In genomic region chr10:119178371-119179119, GRCh38 we compare ENCODE assay signal across 8 cellular contexts. TPM values are rescaled to one million over a fixed set of nuclear protein-coding genes. Genes with fewer than 3 reads are reported as not detected.
DNase-seq lines count a peak whose midpoint lies in the region; ATAC-seq and TF ChIP-seq lines count a peak whose summit lies in the region.

Gene PRDX3 (minus strand): TSS chr10:119178812. CDS start chr10:119178790, 22 bp downstream.

- H3K4me3 ChIP-seq in GM12875 (ENCODE audit: low read depth, low read length) = peak within 1 kb of the TSS; percentile 95
- H3K4me3 ChIP-seq in heart right ventricle = peak within 1 kb of the TSS; percentile 59 to 90 (median 76)
- H3K4me3 ChIP-seq in prostate gland = peak within 1 kb of the TSS; percentile 64 to 68
- peak within 1 kb of the TSS; percentile 50 for H3K4me3 ChIP-seq in urinary bladder (ENCODE audit: low read depth, low read length)

- peak; percentile 97 for ATAC-seq in HG02798 (IDR thresholded peaks at IDR 0.05; ENCODE audit: poor library complexity, unreplicated experiment)
- ATAC-seq in heart right ventricle = peak; percentile 99 to 100 (median 99)

- intact Hi-C loops in heart right ventricle (cut with DNase I) = loop anchor here in 2 of 10 donors (5.0 to 10.0 kb wide), 2 partner anchors 96 to 416 kb away; partner anchors contain the start of genes EIF3A (in 1 of the 2) and TIAL1 (in 1 of the 2)
- intact Hi-C loops in prostate gland (cut with DNase I) = no loop called here

- peaks cover 0 to 29% (median 20%) of the 10 kb centered on the region in 9 donors for H3K4me1 ChIP-seq in heart right ventricle
- no peaks in the 10 kb centered on the region for H3K4me1 ChIP-seq in prostate gland (replicated peaks)
- H3K4me1 ChIP-seq in urinary bladder (ENCODE audit: insufficient read depth) = no peaks in the 10 kb centered on the region

- TF ChIP-seq POLR2A in prostate gland (IDR thresholded peaks at IDR 0.05) = peak; percentile 58

- H3K27me3 ChIP-seq in heart right ventricle = no peaks in the 10 kb centered on the region
- no peaks in the 10 kb centered on the region for H3K27me3 ChIP-seq in prostate gland (replicated peaks; ENCODE audit: insufficient read depth)

- DNase-seq in NCI-H1436 (lab: John Stamatoyannopoulos, UW) (peak; percentile 97), T follicular helper cell (ENCODE audit: low read depth) (peak; percentile 89), heart right ventricle (peak; percentile 93 to 95), prostate gland (ENCODE audit: low spot score) (peak; percentile 90)

- H3K36me3 ChIP-seq in heart right ventricle (peaks cover 0 to 37% (median 9%) of the 10 kb centered on the region in 9 donors), prostate gland (no peaks in the 10 kb centered on the region), urinary bladder (ENCODE audit: insufficient read depth) (no peaks in the 10 kb centered on the region)

- H3K27ac ChIP-seq in adipose tissue (ENCODE audit: low read depth, low read length) = no peak within 1 kb of the TSS
- peak within 1 kb of the TSS; percentile 80 to 96 (median 90) for H3K27ac ChIP-seq in heart right ventricle
- H3K27ac ChIP-seq in prostate gland = peak within 1 kb of the TSS; percentile 88 to 93
- peak within 1 kb of the TSS; percentile 86 for H3K27ac ChIP-seq in urinary bladder (ENCODE audit: low read depth)

- H3K9me3 ChIP-seq in heart right ventricle = no peaks in the 10 kb centered on the region
- no peaks in the 10 kb centered on the region for H3K9me3 ChIP-seq in prostate gland

- TF ChIP-seq CTCF in GM12875 (IDR thresholded peaks at IDR 0.05; ENCODE audit: borderline replicate concordance, insufficient read depth, low read depth, low read length) (peak; percentile 27; the same call in 1 of the 2 replicates), heart right ventricle (IDR thresholded peaks at IDR 0.05) (peak in 7 of 9 donors; percentile 21 to 54 (median 29)), prostate gland (IDR thresholded peaks at IDR 0.05) (peak; percentile 24 to 55 (median 34))

- 0 to 1% (median 0%) methylated on average over 42 to 45 of the region's 45 CpGs for WGBS in adipose tissue, 3 donors
- 0 to 1% methylated on average over 45 of the region's 45 CpGs for WGBS in heart right ventricle, 2 donors
- 0% methylated on average over 44 of the region's 45 CpGs for WGBS in prostate gland
- WGBS in urinary bladder = under 1% methylated on average over 45 of the region's 45 CpGs

RNA-seq across cellular contexts. Expression of gene PRDX3, which starts in this region (rescaled TPM):
- 100 to 1,000 TPM in 2 of 3 donors, 10 to 100 TPM in 1; 63.1 to 188 (median 183) TPM for polyA plus RNA-seq in adipose tissue
- total RNA-seq in heart right ventricle = 100 to 1,000 TPM; 217 to 323 (median 286) TPM
- polyA plus RNA-seq in heart right ventricle = 100 to 1,000 TPM in 1 of 2 donors, 10 to 100 TPM in 1; 75.4 to 185 TPM
- total RNA-seq in prostate gland = 100 to 1,000 TPM; 123 to 167 TPM
- 162 TPM for total RNA-seq in urinary bladder
- 219 TPM for polyA plus RNA-seq in urinary bladder
